18 cellular contexts compared by ENCODE assay signal in the genomic region with DNA sequence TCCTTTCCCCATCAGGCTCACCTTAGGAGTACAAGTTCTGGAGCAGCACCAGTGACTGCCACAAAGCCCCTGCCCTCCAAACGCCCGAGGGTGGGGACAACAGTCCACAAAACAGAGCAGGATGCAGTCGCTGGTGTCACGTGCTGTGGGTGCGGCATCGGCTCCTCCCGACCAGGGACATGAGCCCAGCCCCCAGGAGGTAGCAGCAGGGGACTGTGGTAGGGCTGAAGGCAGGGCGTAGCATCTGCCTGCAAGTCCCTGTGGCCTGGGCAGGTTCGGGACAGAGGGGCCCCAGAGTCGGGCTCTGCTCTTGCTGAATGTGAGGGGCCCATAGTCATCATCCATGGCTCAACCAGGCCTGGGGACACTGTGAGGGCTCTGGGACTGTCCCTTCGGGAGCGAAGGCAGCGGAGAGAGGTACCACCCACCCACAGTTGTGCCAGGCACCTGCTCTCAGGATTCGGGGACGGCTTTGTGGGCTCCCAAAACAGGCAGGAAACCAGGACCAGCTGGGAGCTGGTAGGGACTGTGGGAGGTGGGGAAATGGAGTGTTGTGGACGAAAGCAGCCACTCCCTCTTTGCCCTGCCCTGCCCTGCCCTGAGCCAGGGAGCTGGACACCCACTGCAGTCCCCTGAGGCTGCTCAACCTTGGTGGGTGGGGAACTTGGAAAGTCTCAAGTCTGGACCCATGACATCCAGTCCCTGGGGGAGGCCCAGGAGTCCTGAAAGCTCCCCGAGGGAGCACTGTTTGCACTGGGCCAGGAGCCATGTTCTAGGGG.
"Had no signal": no experiment of that assay in that cellular context is flagged by ENCODE, and none has a peak within 500 bp of the region (broad histone marks: within the 10 kb centered on the region; RNA-seq: fewer than 3 reads in every experiment).

No MANE protein-coding gene starts in this region.

- H3K4me3 Mint-ChIP-seq: activated B cell treated with CpG ODN at 0.5 μM for 24 hours; activated naive CD8-positive, alpha-beta T cell treated with anti-CD3 and anti-CD28 coated beads for 36 hours; activated T-helper 1 cell treated with anti-CD3 and anti-CD28 coated beads, Interleukin-12 subunit alpha, Interleukin-12 subunit beta, Interleukin-2, Interleukin-4 antibody, amounts not matched to agents 30 ng/mL and 10 ng/mL and 1 ng/mL, durations not matched to agents 14 hours and 24 hours and 36 hours; brain; T-helper 2 cell treated with Interferon-gamma antibody and Interleukin-4, amounts not matched to agents 5 μg/mL and 100 μg/mL, for 36 hours had no signal

- H3K27ac Mint-ChIP-seq: activated B cell treated with CpG ODN at 0.5 μM for 24 hours; activated naive CD8-positive, alpha-beta T cell treated with anti-CD3 and anti-CD28 coated beads for 36 hours; activated T-helper 1 cell treated with anti-CD3 and anti-CD28 coated beads, Interleukin-12 subunit alpha, Interleukin-12 subunit beta, Interleukin-2, Interleukin-4 antibody, amounts not matched to agents 30 ng/mL and 10 ng/mL and 1 ng/mL, durations not matched to agents 14 hours and 24 hours and 36 hours; T-helper 2 cell treated with Interferon-gamma antibody and Interleukin-4, amounts not matched to agents 5 μg/mL and 100 μg/mL, for 36 hours had no signal

- H3K27me3 ChIP-seq: esophagus muscularis mucosa, hepatocyte, right lobe of liver had no signal

- H3K36me3 ChIP-seq: right lobe of liver had no signal

- DNase-seq: activated B cell treated with CpG ODN at 0.5 μM for 24 hours; activated CD4-positive, alpha-beta T cell treated with anti-CD3 and anti-CD28 coated beads for 48 hours; activated CD8-positive, alpha-beta memory T cell treated with anti-CD3 and anti-CD28 coated beads for 24 hours; activated naive CD8-positive, alpha-beta T cell treated with anti-CD3 and anti-CD28 coated beads for 36 hours; amygdala; central memory CD4-positive, alpha-beta T cell; effector CD4-positive, alpha-beta T cell; psoas muscle; right lobe of liver; stimulated activated CD4-positive, alpha-beta T cell treated with anti-CD3 and anti-CD28 coated beads, Interleukin-1b, Interleukin-23, amount 100 ng/mL, for 48 hours; stimulated activated naive CD8-positive, alpha-beta T cell treated with anti-CD3 and anti-CD28 coated beads, Interleukin-15, Interleukin-2, amounts not matched to agents 100 U/mL and 50 U/mL, for 24 hours; trophoblast cell had no signal

- H3K9me3 ChIP-seq: psoas muscle, right lobe of liver had no signal

- H3K27me3 Mint-ChIP-seq: activated B cell treated with CpG ODN at 0.5 μM for 24 hours; activated naive CD8-positive, alpha-beta T cell treated with anti-CD3 and anti-CD28 coated beads for 36 hours; brain had no signal

- H3K4me3 ChIP-seq: coronary artery, esophagus muscularis mucosa, hepatocyte, psoas muscle, right lobe of liver had no signal

- ATAC-seq: psoas muscle; right lobe of liver; stimulated activated naive CD8-positive, alpha-beta T cell treated with anti-CD3 and anti-CD28 coated beads, Interleukin-15, Interleukin-2, amounts not matched to agents 100 U/mL and 50 U/mL, for 24 hours had no signal

- H3K27ac ChIP-seq: coronary artery, esophagus muscularis mucosa, hepatocyte, psoas muscle, right lobe of liver had no signal

- H3K4me1 Mint-ChIP-seq: brain had no signal
